Comparison of ENCODE assay signal across 10 cellular contexts in the genomic region with DNA sequence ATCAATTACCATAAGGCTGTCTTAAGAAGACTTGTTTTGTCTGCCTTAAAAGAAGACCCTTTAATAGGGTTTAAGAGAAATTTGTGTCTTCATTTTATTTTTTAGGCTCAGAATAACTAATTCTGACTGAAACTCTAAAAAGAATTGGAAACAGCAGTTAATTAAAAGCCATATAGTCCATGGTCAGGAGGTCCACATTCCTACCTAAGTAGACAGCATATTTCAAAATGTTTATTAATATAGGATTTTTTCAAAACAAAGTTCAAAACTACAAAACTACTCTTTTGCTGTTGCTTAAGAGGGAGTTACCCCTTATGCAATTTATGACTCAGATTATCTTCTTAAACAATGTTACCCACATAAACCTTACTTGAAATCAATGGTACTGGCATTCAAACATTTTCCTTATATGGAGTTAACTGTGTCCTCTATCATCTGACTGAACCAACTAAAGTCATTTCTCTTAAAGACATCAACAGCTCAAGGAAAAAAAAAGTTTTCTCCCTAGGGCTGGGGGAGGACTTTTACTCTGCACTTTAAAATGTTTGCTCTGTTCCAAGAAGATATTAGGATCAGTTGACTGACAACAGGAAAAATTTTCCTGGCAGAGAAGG. TPM values are rescaled to one million over a fixed set of nuclear protein-coding genes. Genes with fewer than 3 reads are reported as not detected.
DNase-seq lines count a peak whose midpoint lies in the region; ATAC-seq and TF ChIP-seq lines count a peak whose summit lies in the region.
"Had no signal": no experiment of that assay in that cellular context is flagged by ENCODE, and none has a peak within 500 bp of the region (broad histone marks: within the 10 kb centered on the region; RNA-seq: fewer than 3 reads in every experiment).

No MANE protein-coding gene starts in this region.

- H3K9ac ChIP-seq in fibroblast of lung (ENCODE audit: insufficient read depth, low read length): no peak overlapping the region

- peak overlapping the region; percentile 61 for H3K4me2 ChIP-seq in fibroblast of lung (ENCODE audit: extremely low read depth, insufficient read depth, low read length)

- H3K4me3 ChIP-seq in fibroblast of lung (replicated peaks in 1 of 4; ENCODE audit: control extremely low read depth in 1 of 4, insufficient read depth in 1 of 4, low read depth in 3 of 4, low read length in 4 of 4): no peak overlapping the region
- H3K4me3 ChIP-seq: esophagus squamous epithelium had no signal

- no peaks in the 10 kb centered on the region for H3K9me3 ChIP-seq in fibroblast of lung (ENCODE audit: control insufficient read depth, insufficient read depth, low read depth, low read length)
- H3K9me3 ChIP-seq: esophagus squamous epithelium had no signal

- H3K9me3 Mint-ChIP-seq in type B pancreatic cell: no peaks in the 10 kb centered on the region
- H3K9me3 Mint-ChIP-seq: activated naive CD8-positive, alpha-beta T cell treated with anti-CD3 and anti-CD28 coated beads for 36 hours had no signal

- TF ChIP-seq CTCF in fibroblast of lung (conservative IDR thresholded peaks at IDR 0.05 in 1 of 2, IDR thresholded peaks at IDR 0.05 in 1 of 2; ENCODE audit: low read depth in 1 of 2, low read length in 2 of 2) (no peak), type B pancreatic cell (conservative IDR thresholded peaks at IDR 0.05) (no peak)

- H3K4me3 Mint-ChIP-seq in type B pancreatic cell: peak overlapping the region; percentile 14
- H3K4me3 Mint-ChIP-seq: activated naive CD8-positive, alpha-beta T cell treated with anti-CD3 and anti-CD28 coated beads for 36 hours had no signal

- H3K36me3 ChIP-seq in fibroblast of lung (ENCODE audit: control insufficient read depth, insufficient read depth, low read length): no peaks in the 10 kb centered on the region
- H3K36me3 ChIP-seq: esophagus squamous epithelium had no signal

- no peaks in the 10 kb centered on the region for H4K20me1 ChIP-seq in fibroblast of lung (ENCODE audit: control insufficient read depth, extremely low read depth, insufficient read depth, low read length)

- H3K27ac ChIP-seq in fibroblast of lung (ENCODE audit: insufficient read depth, low read length): peak overlapping the region; percentile 60

- no peaks in the 10 kb centered on the region for H3K27me3 ChIP-seq in fibroblast of lung (ENCODE audit: control insufficient read depth, insufficient read depth, low read length)
- H3K27me3 ChIP-seq: esophagus squamous epithelium had no signal

- H2AFZ ChIP-seq in fibroblast of lung (ENCODE audit: low read length): no peak overlapping the region

- peak; percentile 50 for ATAC-seq in GM19463 (IDR thresholded peaks at IDR 0.05; ENCODE audit: unreplicated experiment)
- no peak for ATAC-seq in HG03108 (IDR thresholded peaks at IDR 0.05; ENCODE audit: unreplicated experiment)
- no peak for ATAC-seq in HG02623 (IDR thresholded peaks at IDR 0.05; ENCODE audit: unreplicated experiment)

- peak overlapping the region; percentile 78 for H3K27ac Mint-ChIP-seq in type B pancreatic cell
- H3K27ac Mint-ChIP-seq: activated naive CD8-positive, alpha-beta T cell treated with anti-CD3 and anti-CD28 coated beads for 36 hours had no signal

- H3K4me1 ChIP-seq in fibroblast of lung (ENCODE audit: control insufficient read depth, extremely low read depth, insufficient read depth, low read length): peaks cover 16% of the 10 kb centered on the region

- no peaks in the 10 kb centered on the region for H3K79me2 ChIP-seq in fibroblast of lung (ENCODE audit: control insufficient read depth, insufficient read depth, low read length)

- DNase-seq in OCI-M1 (lab: John Stamatoyannopoulos, UW) (peak; percentile 80), fibroblast of lung (ENCODE audit: low read depth in 2 of 2) (peak; percentile 93 to 98), type B pancreatic cell (ENCODE audit: extremely low spot score, unreplicated experiment) (no peak), DMS53 (lab: John Stamatoyannopoulos, UW) (no peak)
- DNase-seq: activated naive CD8-positive, alpha-beta T cell treated with anti-CD3 and anti-CD28 coated beads for 36 hours; esophagus squamous epithelium; NCI-H1417 had no signal

- H3K4me1 Mint-ChIP-seq in type B pancreatic cell (ENCODE audit: unreplicated experiment): peaks cover 12% of the 10 kb centered on the region
- H3K4me1 Mint-ChIP-seq: activated naive CD8-positive, alpha-beta T cell treated with anti-CD3 and anti-CD28 coated beads for 36 hours had no signal

- H3K36me3 Mint-ChIP-seq in type B pancreatic cell: no peaks in the 10 kb centered on the region
- H3K36me3 Mint-ChIP-seq: activated naive CD8-positive, alpha-beta T cell treated with anti-CD3 and anti-CD28 coated beads for 36 hours had no signal

- no peaks in the 10 kb centered on the region for H3K27me3 Mint-ChIP-seq in type B pancreatic cell
- H3K27me3 Mint-ChIP-seq: activated naive CD8-positive, alpha-beta T cell treated with anti-CD3 and anti-CD28 coated beads for 36 hours had no signal

RNA-seq across cellular contexts. Expression of gene NANOGP8, which starts 56.8 kb away (rescaled TPM):
- total RNA-seq in fibroblast of lung: not detected in 2 replicates
- not detected in 2 replicates for polyA plus RNA-seq in fibroblast of lung
- polyA plus RNA-seq in fibroblast of lung (2012): not detected in 2 replicates
- not detected in 2 replicates for polyA minus RNA-seq in fibroblast of lung (ENCODE audit: low replicate concordance)
- not detected in 2 replicates for total RNA-seq in type B pancreatic cell (ENCODE audit: low replicate concordance)
- total RNA-seq: activated naive CD8-positive, alpha-beta T cell treated with anti-CD3 and anti-CD28 coated beads for 36 hours had no signal

Comparison
In these comparisons a context has a peak if more than half of its experiments do, and no peak if none do; other contexts are left out.
1. DNase-seq: peak in OCI-M1 (single experiment) and fibroblast of lung (2 of 2); none in type B pancreatic cell (single experiment) and DMS53 (single experiment).